ENCODE assay signal across 1 cellular context in the genomic region with DNA sequence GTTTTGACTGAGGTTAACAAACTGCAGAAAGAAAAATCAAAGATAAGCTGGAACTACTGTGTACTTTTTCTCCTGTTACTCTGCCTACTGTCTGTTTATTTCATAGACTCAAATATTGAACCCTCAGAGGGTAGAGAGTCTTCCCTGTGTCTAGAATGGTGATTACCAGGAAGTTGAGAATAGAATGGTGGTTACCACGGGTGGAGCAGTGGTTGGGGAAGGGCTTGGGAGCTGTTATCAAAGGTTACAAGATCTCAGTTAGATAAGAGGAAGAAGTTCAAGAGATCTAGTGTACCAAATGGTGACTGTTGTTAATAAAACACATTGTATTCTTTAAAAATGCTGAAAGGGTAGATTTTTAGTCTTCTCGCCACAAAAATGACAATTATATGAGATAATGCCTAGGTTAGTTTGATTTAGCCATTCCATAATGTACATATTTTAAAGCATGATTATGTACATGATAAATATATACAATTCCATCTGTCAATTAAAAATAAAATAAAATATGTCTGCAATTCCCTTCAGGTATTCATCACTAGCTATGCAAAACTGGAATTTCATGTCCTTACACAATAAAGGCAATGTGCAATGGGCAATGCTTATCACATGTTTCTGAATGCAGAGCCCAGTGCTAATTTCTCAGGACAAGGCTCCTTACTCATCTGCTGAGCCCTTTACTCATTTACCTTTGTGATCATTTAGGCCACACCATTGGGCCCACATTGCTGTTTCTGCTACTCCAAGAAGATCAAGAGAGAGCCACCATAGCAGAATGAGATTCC.
TF ChIP-seq lines count a peak whose summit lies in the region.

No MANE protein-coding gene starts in this region.

TF ChIP-seq in GM12878, 131 proteins besides CTCF, POLR2A, EP300 and RAD21 (continued from another document):
- TF ChIP-seq, protein P1, sequence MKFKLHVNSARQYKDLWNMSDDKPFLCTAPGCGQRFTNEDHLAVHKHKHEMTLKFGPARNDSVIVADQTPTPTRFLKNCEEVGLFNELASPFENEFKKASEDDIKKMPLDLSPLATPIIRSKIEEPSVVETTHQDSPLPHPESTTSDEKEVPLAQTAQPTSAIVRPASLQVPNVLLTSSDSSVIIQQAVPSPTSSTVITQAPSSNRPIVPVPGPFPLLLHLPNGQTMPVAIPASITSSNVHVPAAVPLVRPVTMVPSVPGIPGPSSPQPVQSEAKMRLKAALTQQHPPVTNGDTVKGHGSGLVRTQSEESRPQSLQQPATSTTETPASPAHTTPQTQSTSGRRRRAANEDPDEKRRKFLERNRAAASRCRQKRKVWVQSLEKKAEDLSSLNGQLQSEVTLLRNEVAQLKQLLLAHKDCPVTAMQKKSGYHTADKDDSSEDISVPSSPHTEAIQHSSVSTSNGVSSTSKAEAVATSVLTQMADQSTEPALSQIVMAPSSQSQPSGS (IDR thresholded peaks at IDR 0.05; ENCODE audit: low read length), result no peak
- TF ChIP-seq TAF1 (IDR thresholded peaks at IDR 0.05; ENCODE audit: borderline replicate concordance, low read depth, low read length) (no peak), CHD2 (IDR thresholded peaks at IDR 0.05; ENCODE audit: borderline replicate concordance, low read depth, low read length) (no peak), NR2C1 (IDR thresholded peaks at IDR 0.05) (no peak), SMAD1 (IDR thresholded peaks at IDR 0.05; ENCODE audit: low read depth, partially characterized antibody) (no peak)
- TF ChIP-seq, protein P2, sequence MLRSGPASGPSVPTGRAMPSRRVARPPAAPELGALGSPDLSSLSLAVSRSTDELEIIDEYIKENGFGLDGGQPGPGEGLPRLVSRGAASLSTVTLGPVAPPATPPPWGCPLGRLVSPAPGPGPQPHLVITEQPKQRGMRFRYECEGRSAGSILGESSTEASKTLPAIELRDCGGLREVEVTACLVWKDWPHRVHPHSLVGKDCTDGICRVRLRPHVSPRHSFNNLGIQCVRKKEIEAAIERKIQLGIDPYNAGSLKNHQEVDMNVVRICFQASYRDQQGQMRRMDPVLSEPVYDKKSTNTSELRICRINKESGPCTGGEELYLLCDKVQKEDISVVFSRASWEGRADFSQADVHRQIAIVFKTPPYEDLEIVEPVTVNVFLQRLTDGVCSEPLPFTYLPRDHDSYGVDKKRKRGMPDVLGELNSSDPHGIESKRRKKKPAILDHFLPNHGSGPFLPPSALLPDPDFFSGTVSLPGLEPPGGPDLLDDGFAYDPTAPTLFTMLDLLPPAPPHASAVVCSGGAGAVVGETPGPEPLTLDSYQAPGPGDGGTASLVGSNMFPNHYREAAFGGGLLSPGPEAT (IDR thresholded peaks at IDR 0.05; ENCODE audit: low read depth), result no peak
